In the genomic region with DNA sequence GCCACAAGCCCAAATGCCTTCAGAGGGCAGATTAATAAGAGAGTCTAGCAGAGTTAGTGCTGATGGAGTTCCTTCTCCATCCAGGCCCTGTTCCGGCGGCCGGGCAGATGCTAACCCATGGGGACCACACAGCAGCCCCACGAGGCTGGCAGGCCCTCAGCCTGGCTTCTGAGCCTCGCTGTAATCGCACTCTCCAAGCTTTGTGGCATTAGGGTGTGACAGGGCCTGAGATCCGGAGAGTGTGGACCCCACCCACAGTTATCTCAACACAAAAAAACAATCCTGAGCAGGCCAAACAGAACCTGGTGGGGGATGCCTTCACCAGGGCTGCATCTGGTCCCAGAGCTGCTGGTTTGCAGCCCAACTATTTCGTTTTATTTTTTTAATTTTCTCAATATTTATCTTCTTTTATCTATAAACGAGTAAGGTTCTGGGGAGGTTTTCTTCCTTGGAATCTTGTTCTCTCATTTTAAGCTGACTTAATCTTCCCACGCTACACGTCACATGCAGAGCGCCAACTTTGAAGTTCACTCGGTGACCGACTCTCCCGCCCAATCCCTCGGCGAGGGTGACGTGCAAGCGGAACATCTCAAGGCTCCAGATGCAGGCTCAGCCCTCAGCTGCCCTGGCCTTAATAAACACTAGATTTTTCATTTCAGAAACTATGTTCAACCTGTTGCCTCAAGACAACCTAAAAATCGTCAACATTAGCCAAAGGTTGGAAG, we compare ENCODE assay signal across 8 cellular contexts.
DNase-seq lines count a peak whose midpoint lies in the region; ATAC-seq and TF ChIP-seq lines count a peak whose summit lies in the region.
"Not testable (repeated sequence)": the region's sequence is repeated elsewhere in the genome, so short reads cannot be mapped to it uniquely, and the experiment has no call there.

No MANE protein-coding gene starts in this region.

- intact Hi-C loops in CD4-positive, alpha-beta memory T cell (cut with micrococcal nuclease) = not testable (repeated sequence)

- CTCF ChIA-PET in CD4-positive, alpha-beta memory T cell (lab: Charles Lee; ENCODE audit: partially characterized antibody) = not testable (repeated sequence)

- TF ChIP-seq CTCF in HL-60 (IDR thresholded peaks at IDR 0.05; ENCODE audit: insufficient read depth, low read length); endothelial cell (IDR thresholded peaks at IDR 0.05; ENCODE audit: unreplicated experiment); hepatocyte (IDR thresholded peaks at IDR 0.05; ENCODE audit: poor library complexity); osteocyte (IDR thresholded peaks at IDR 0.05); upper lobe of left lung (IDR thresholded peaks at IDR 0.05): not testable (repeated sequence)

- peak in 1 of 2 donors; percentile 75 for ATAC-seq in upper lobe of left lung (ENCODE audit: low FRiP score in 2 of 2)

- not testable (repeated sequence) for H3K4me3 ChIP-seq in CD4-positive, alpha-beta memory T cell (ENCODE audit: low read length in 2 of 2); hepatocyte
- peak overlapping the region; percentile 39 for H3K4me3 ChIP-seq in HL-60 (replicated peaks; ENCODE audit: insufficient read depth, low read length)
- peak overlapping the region; percentile 49; the same call in 1 of the 2 replicates for H3K4me3 ChIP-seq in SK-N-MC
- peak overlapping the region in 3 of 4 donors; percentile 17 to 38 (median 18) for H3K4me3 ChIP-seq in upper lobe of left lung

- not testable (repeated sequence) for TF ChIP-seq POLR2A in upper lobe of left lung (IDR thresholded peaks at IDR 0.05)

- DNase-seq in CD4-positive, alpha-beta memory T cell; HL-60 (ENCODE audit: low read depth in 1 of 2, low spot score in 1 of 2); SK-N-MC (ENCODE audit: low read depth, low spot score); endothelial cell (ENCODE audit: low spot score); hepatocyte (ENCODE audit: low spot score); osteocyte (ENCODE audit: extremely low spot score, unreplicated experiment); upper lobe of left lung: not testable (repeated sequence)

- H3K36me3 Mint-ChIP-seq in CD4-positive, alpha-beta memory T cell; activated naive CD8-positive, alpha-beta T cell; endothelial cell (ENCODE audit: low read depth, unreplicated experiment); osteocyte (ENCODE audit: unreplicated experiment): not testable (repeated sequence)

- H3K9me3 ChIP-seq in CD4-positive, alpha-beta memory T cell (ENCODE audit: control insufficient read depth in 1 of 2, low read length in 2 of 2); SK-N-MC (ENCODE audit: low read depth, low read length); hepatocyte (ENCODE audit: low read depth); upper lobe of left lung: not testable (repeated sequence)

- peaks cover 13% of the 10 kb centered on the region for H3K4me1 ChIP-seq in CD4-positive, alpha-beta memory T cell (ENCODE audit: insufficient read depth, low read length)
- H3K4me1 ChIP-seq in hepatocyte (ENCODE audit: insufficient read depth); upper lobe of left lung: not testable (repeated sequence)

- peak overlapping the region; percentile 59 to 80 (median 70) for H3K4me3 Mint-ChIP-seq in CD4-positive, alpha-beta memory T cell
- peak overlapping the region; percentile 77 for H3K4me3 Mint-ChIP-seq in activated naive CD8-positive, alpha-beta T cell
- H3K4me3 Mint-ChIP-seq in endothelial cell (ENCODE audit: unreplicated experiment) (peak overlapping the region; percentile 37), osteocyte (ENCODE audit: unreplicated experiment) (peak overlapping the region; percentile 81)

- WGBS in hepatocyte (ENCODE audit: low lambda C conversion rate, missing lambda C conversion rate) = 72% methylated on average over 5 of the region's 20 CpGs
- WGBS in upper lobe of left lung, 2 donors = 33% methylated on average over 1 of the region's 20 CpGs; no CpG with 5 or more reads in 1 of the 2 donors

- not testable (repeated sequence) for H4K20me1 ChIP-seq in hepatocyte (ENCODE audit: insufficient read depth, poor library complexity, severe bottlenecking)

- not testable (repeated sequence) for H3K9me2 ChIP-seq in hepatocyte (replicated peaks; ENCODE audit: insufficient read depth)

- peak overlapping the region; percentile 4 for H3K27ac ChIP-seq in CD4-positive, alpha-beta memory T cell (ENCODE audit: low read depth, low read length)
- peak overlapping the region; percentile 75 for H3K27ac ChIP-seq in HL-60 (replicated peaks)
- H3K27ac ChIP-seq in SK-N-MC = not testable (repeated sequence)
- H3K27ac ChIP-seq in hepatocyte = peak overlapping the region; percentile 64
- peak overlapping the region; percentile 65 to 76 (median 70) for H3K27ac ChIP-seq in upper lobe of left lung

- H3K27me3 ChIP-seq in CD4-positive, alpha-beta memory T cell (ENCODE audit: insufficient read depth, low read length); HL-60 (ENCODE audit: insufficient read depth, poor library complexity, severe bottlenecking); hepatocyte; upper lobe of left lung: not testable (repeated sequence)

- not testable (repeated sequence) for H3K9me3 Mint-ChIP-seq in CD4-positive, alpha-beta memory T cell; activated naive CD8-positive, alpha-beta T cell (ENCODE audit: low read depth); endothelial cell (ENCODE audit: unreplicated experiment); osteocyte (ENCODE audit: unreplicated experiment)

- H3K27ac Mint-ChIP-seq in CD4-positive, alpha-beta memory T cell = peak overlapping the region in 3 of 7 donors; percentile 30 to 63 (median 46)
- H3K27ac Mint-ChIP-seq in activated naive CD8-positive, alpha-beta T cell; endothelial cell (ENCODE audit: unreplicated experiment): not testable (repeated sequence)
- H3K27ac Mint-ChIP-seq in osteocyte (ENCODE audit: unreplicated experiment) = peak overlapping the region; percentile 90

- H3K4me2 ChIP-seq in hepatocyte = not testable (repeated sequence)

- not testable (repeated sequence) for H3K9ac ChIP-seq in SK-N-MC (ENCODE audit: insufficient read length)

- H3K4me1 Mint-ChIP-seq in CD4-positive, alpha-beta memory T cell = peaks cover 4 to 14% (median 10%) of the 10 kb centered on the region in 4 donors
- H3K4me1 Mint-ChIP-seq in activated naive CD8-positive, alpha-beta T cell (ENCODE audit: low read depth) = not testable (repeated sequence)
- peaks cover 15% of the 10 kb centered on the region for H3K4me1 Mint-ChIP-seq in endothelial cell (ENCODE audit: unreplicated experiment)
- H3K4me1 Mint-ChIP-seq in osteocyte (ENCODE audit: unreplicated experiment) = peaks cover 30% of the 10 kb centered on the region

- not testable (repeated sequence) for H3K79me2 ChIP-seq in hepatocyte

- not testable (repeated sequence) for H3K27me3 Mint-ChIP-seq in CD4-positive, alpha-beta memory T cell; activated naive CD8-positive, alpha-beta T cell; endothelial cell (ENCODE audit: unreplicated experiment); osteocyte (ENCODE audit: unreplicated experiment)

- H3K36me3 ChIP-seq in CD4-positive, alpha-beta memory T cell (ENCODE audit: insufficient read depth, low read length); SK-N-MC (ENCODE audit: insufficient read depth, low read length); hepatocyte (replicated peaks; ENCODE audit: insufficient read depth, low read depth); upper lobe of left lung: not testable (repeated sequence)

- not testable (repeated sequence) for TF ChIP-seq EP300 in upper lobe of left lung (IDR thresholded peaks at IDR 0.05)

- not testable (repeated sequence) for H2AFZ ChIP-seq in hepatocyte

- POLR2A ChIA-PET in CD4-positive, alpha-beta memory T cell (lab: Charles Lee; ENCODE audit: partially characterized antibody) = not testable (repeated sequence)
